ENCODE assay signal across 21 cellular contexts in genomic region chr13:24557121-24557520, GRCh38.
"Had no signal": no experiment of that assay in that cellular context is flagged by ENCODE, and none has a peak within 500 bp of the region (broad histone marks: within the 10 kb centered on the region; RNA-seq: fewer than 3 reads in every experiment).

No MANE protein-coding gene starts in this region.

- H3K9me3 Mint-ChIP-seq: activated T-cell treated with anti-CD3 and anti-CD28 coated beads, Interleukin-2, amount 50 U/mL, for 24 hours; activated T-helper 17 cell treated with anti-CD3 and anti-CD28 coated beads, Interleukin-2, amount 50 U/mL, for 72 hours; natural killer cell had no signal

- H3K27ac ChIP-seq: coronary artery, epithelial cell of prostate, left lung, ovary, psoas muscle, right atrium auricular region, upper lobe of left lung had no signal

- H3K4me3 ChIP-seq: coronary artery, left lung, lung, ovary, psoas muscle, right atrium auricular region, upper lobe of left lung had no signal

- ATAC-seq: activated T-helper 17 cell treated with anti-CD3 and anti-CD28 coated beads, Interleukin-2, amount 50 U/mL, for 72 hours; left lung; natural killer cell; psoas muscle; stimulated activated naive CD8-positive, alpha-beta T cell treated with anti-CD3 and anti-CD28 coated beads, Interleukin-15, Interleukin-2, amounts not matched to agents 100 U/mL and 50 U/mL, for 24 hours; WTC11 had no signal

- H3K4me1 ChIP-seq: left lung, psoas muscle, right atrium auricular region, upper lobe of left lung had no signal

- H3K27me3 ChIP-seq: ovary, right atrium auricular region, upper lobe of left lung had no signal

- H3K27ac Mint-ChIP-seq: activated naive CD8-positive, alpha-beta T cell treated with anti-CD3 and anti-CD28 coated beads for 36 hours; activated T-cell treated with anti-CD3 and anti-CD28 coated beads, Interleukin-2, amount 50 U/mL, for 24 hours; activated T-helper 17 cell treated with anti-CD3 and anti-CD28 coated beads, Interleukin-2, amount 50 U/mL, for 72 hours; mesothelial cell of epicardium; natural killer cell; WTC11 had no signal

- H3K36me3 ChIP-seq: left lung, ovary, right atrium auricular region, upper lobe of left lung had no signal

- H3K4me3 Mint-ChIP-seq: activated naive CD8-positive, alpha-beta T cell treated with anti-CD3 and anti-CD28 coated beads for 36 hours; activated T-cell treated with anti-CD3 and anti-CD28 coated beads, Interleukin-2, amount 50 U/mL, for 24 hours; activated T-helper 17 cell treated with anti-CD3 and anti-CD28 coated beads, Interleukin-2, amount 50 U/mL, for 72 hours; mesothelial cell of epicardium; natural killer cell; WTC11 had no signal

- H3K36me3 Mint-ChIP-seq: mesothelial cell of epicardium, natural killer cell had no signal

- H3K9me3 ChIP-seq: left lung, ovary, psoas muscle, right atrium auricular region, upper lobe of left lung had no signal

- H3K4me1 Mint-ChIP-seq: mesothelial cell of epicardium, WTC11 had no signal

- DNase-seq: activated CD8-positive, alpha-beta memory T cell treated with anti-CD3 and anti-CD28 coated beads for 24 hours; activated CD8-positive, alpha-beta memory T cell treated with anti-CD3 and anti-CD28 coated beads, Interleukin-2, amount 50 U/mL, for 4 hours; activated naive CD8-positive, alpha-beta T cell treated with anti-CD3 and anti-CD28 coated beads for 36 hours; activated T-cell treated with anti-CD3 and anti-CD28 coated beads, Interleukin-2, amount 50 U/mL, for 24 hours; amniotic stem cell; kidney glomerular epithelial cell; left lung; natural killer cell; ovary; psoas muscle; stimulated activated CD4-positive, alpha-beta T cell treated with anti-CD3 and anti-CD28 coated beads, Interleukin-4, amount 100 ng/mL, for 4 hours; stimulated activated naive CD8-positive, alpha-beta T cell treated with anti-CD3 and anti-CD28 coated beads, Interleukin-15, Interleukin-2, amounts not matched to agents 100 U/mL and 50 U/mL, for 24 hours; T1000; upper lobe of left lung had no signal
